Comparison of ENCODE assay signal across 13 cellular contexts in genomic region chr2:20207051-20207450, GRCh38. TPM values are rescaled to one million over a fixed set of nuclear protein-coding genes. Genes with fewer than 3 reads are reported as not detected.
A peak's percentile ranks its signal among the peaks of the same experiment; 100 is the strongest.
DNase-seq lines count a peak whose midpoint lies in the region; ATAC-seq and TF ChIP-seq lines count a peak whose summit lies in the region.
"Had no signal": no experiment of that assay in that cellular context is flagged by ENCODE, and none has a peak within 500 bp of the region (broad histone marks: within the 10 kb centered on the region; RNA-seq: fewer than 3 reads in every experiment).

No MANE protein-coding gene starts in this region.

- H2AFZ ChIP-seq in mammary epithelial cell (ENCODE audit: low read depth, low read length): no peak overlapping the region
- H2AFZ ChIP-seq: PC-9 had no signal

- H3K27me3 ChIP-seq in mammary epithelial cell (ENCODE audit: insufficient read depth, low read length): no peaks in the 10 kb centered on the region

- TF ChIP-seq CTCF in 22Rv1 (IDR thresholded peaks at IDR 0.05) (no peak), mammary epithelial cell (conservative IDR thresholded peaks at IDR 0.05 in 1 of 2, IDR thresholded peaks at IDR 0.05 in 1 of 2; ENCODE audit: extremely low read depth in 1 of 2, insufficient read depth in 1 of 2, low read depth in 1 of 2, low read length in 2 of 2) (no peak)

- no peaks in the 10 kb centered on the region for H4K20me1 ChIP-seq in mammary epithelial cell (ENCODE audit: insufficient read depth, low read length)

- H3K4me3 ChIP-seq in mammary epithelial cell (replicated peaks in 1 of 3; ENCODE audit: insufficient read depth in 1 of 3, low read depth in 2 of 3, low read length in 3 of 3): no peak overlapping the region
- H3K4me3 ChIP-seq: PC-9 had no signal

- peak overlapping the region; percentile 49 for H3K4me2 ChIP-seq in mammary epithelial cell (ENCODE audit: insufficient read depth, low read depth, low read length)
- H3K4me2 ChIP-seq: PC-9 had no signal

- BruUV-seq in mammary epithelial cell (replicated peaks; lab: Mats Ljungman, UMichigan): no TSS peak

- H3K9me3 ChIP-seq in mammary epithelial cell (replicated peaks; ENCODE audit: insufficient read depth, low read length): no peaks in the 10 kb centered on the region

- H3K79me2 ChIP-seq in mammary epithelial cell (ENCODE audit: insufficient read depth, low read length): peaks cover 94% of the 10 kb centered on the region

- dilution Hi-C loops in mammary epithelial cell (cut with HindIII; ENCODE audit: low sequenced_read_pairs): loop anchor here (5.0 kb wide), 1 partner anchor 35 kb away; no protein-coding TSS in a partner anchor

- WGBS in mammary epithelial cell (ENCODE audit: low coverage, missing lambda C conversion rate): 4% methylated on average over 4 of the region's 5 CpGs

- CTCF ChIA-PET in mammary epithelial cell (lab: Charles Lee; ENCODE audit: low non-redundant PET): no interaction called here

- ATAC-seq in GM19438 (IDR thresholded peaks at IDR 0.05; ENCODE audit: low read depth, unreplicated experiment) (peak; percentile 49), HG03025 (IDR thresholded peaks at IDR 0.05; ENCODE audit: low FRiP score, unreplicated experiment) (peak; percentile 55)

- DNase-seq in mammary epithelial cell: no peak
- no peak for DNase-seq in NCI-H446 treated with DMSO at 0.1 percent for 48 hours (lab: John Stamatoyannopoulos, UW)
- DNase-seq in cerebellum (ENCODE audit: low spot score): no peak
- no peak for DNase-seq in DMS153 treated with DMSO at 0.1 percent for 48 hours (lab: John Stamatoyannopoulos, UW; ENCODE audit: unreplicated experiment)
- DNase-seq in NCI-H748 (lab: John Stamatoyannopoulos, UW; ENCODE audit: unreplicated experiment): no peak
- DNase-seq: activated effector memory CD4-positive, alpha-beta T cell treated with anti-CD3 and anti-CD28 coated beads, Interleukin-2, amount 50 U/mL, for 16 hours; DMS79; NCI-H187; PC-9; WERI-Rb-1 had no signal

- intact Hi-C loops in mammary epithelial cell (cut with micrococcal nuclease): loop anchor here (2.0 kb wide), 1 partner anchor 16 kb away; no protein-coding TSS in a partner anchor

- in situ Hi-C loops in mammary epithelial cell (cut with MboI; ENCODE audit: low sequenced_read_pairs in 2 of 2): loop anchor here in 1 of 2 donors (5.0 kb wide), 1 partner anchor 100 kb away; no protein-coding TSS in a partner anchor

- H3K36me3 ChIP-seq in mammary epithelial cell (ENCODE audit: insufficient read depth, low read length): peaks cover 34% of the 10 kb centered on the region

- H3K27ac ChIP-seq in 22Rv1 (peak overlapping the region; percentile 81), mammary epithelial cell (ENCODE audit: insufficient read depth, low read depth, low read length) (peak overlapping the region; percentile 69)
- H3K27ac ChIP-seq: PC-9, WERI-Rb-1 had no signal

- H3K4me1 ChIP-seq in mammary epithelial cell (ENCODE audit: insufficient read depth, low read length): peaks cover 85% of the 10 kb centered on the region

- H3K9ac ChIP-seq in mammary epithelial cell (ENCODE audit: insufficient read depth, low read length): no peak overlapping the region

RNA-seq across cellular contexts. Expression of gene SDC1, which starts 17.9 kb away (rescaled TPM):
- total RNA-seq in mammary epithelial cell: 1,000 to 10,000 TPM in 1 of 2 donors, 100 to 1,000 TPM in 1; 574 to 1,408 TPM
- 1,215 TPM for polyA plus RNA-seq in mammary epithelial cell
- 602 TPM for polyA minus RNA-seq in mammary epithelial cell
- 26.0 TPM for total RNA-seq in cerebellum

Comparison
In these comparisons a context has a peak if more than half of its experiments do, and no peak if none do; other contexts are left out.
1. RNA of gene SDC1, which starts 17.9 kb away (total RNA-seq): 574 to 1,408 TPM in mammary epithelial cell; 26.0 TPM in cerebellum (single experiment); every median in the first group is over 10 times any median in the second.